ENCODE assay signal across 1 cellular context in genomic region chr16:11402051-11402744, GRCh38.
TF ChIP-seq lines count a peak whose summit lies in the region.

No MANE protein-coding gene starts in this region.

TF ChIP-seq in GM23338, 12 proteins besides CTCF, POLR2A, EP300 and RAD21 (continued from another document):
- TF ChIP-seq, protein P1, sequence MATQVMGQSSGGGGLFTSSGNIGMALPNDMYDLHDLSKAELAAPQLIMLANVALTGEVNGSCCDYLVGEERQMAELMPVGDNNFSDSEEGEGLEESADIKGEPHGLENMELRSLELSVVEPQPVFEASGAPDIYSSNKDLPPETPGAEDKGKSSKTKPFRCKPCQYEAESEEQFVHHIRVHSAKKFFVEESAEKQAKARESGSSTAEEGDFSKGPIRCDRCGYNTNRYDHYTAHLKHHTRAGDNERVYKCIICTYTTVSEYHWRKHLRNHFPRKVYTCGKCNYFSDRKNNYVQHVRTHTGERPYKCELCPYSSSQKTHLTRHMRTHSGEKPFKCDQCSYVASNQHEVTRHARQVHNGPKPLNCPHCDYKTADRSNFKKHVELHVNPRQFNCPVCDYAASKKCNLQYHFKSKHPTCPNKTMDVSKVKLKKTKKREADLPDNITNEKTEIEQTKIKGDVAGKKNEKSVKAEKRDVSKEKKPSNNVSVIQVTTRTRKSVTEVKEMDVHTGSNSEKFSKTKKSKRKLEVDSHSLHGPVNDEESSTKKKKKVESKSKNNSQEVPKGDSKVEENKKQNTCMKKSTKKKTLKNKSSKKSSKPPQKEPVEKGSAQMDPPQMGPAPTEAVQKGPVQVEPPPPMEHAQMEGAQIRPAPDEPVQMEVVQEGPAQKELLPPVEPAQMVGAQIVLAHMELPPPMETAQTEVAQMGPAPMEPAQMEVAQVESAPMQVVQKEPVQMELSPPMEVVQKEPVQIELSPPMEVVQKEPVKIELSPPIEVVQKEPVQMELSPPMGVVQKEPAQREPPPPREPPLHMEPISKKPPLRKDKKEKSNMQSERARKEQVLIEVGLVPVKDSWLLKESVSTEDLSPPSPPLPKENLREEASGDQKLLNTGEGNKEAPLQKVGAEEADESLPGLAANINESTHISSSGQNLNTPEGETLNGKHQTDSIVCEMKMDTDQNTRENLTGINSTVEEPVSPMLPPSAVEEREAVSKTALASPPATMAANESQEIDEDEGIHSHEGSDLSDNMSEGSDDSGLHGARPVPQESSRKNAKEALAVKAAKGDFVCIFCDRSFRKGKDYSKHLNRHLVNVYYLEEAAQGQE (IDR thresholded peaks at IDR 0.05; ENCODE audit: unreplicated experiment) = no peak
- TF ChIP-seq EZH2phosphoT487 (IDR thresholded peaks at IDR 0.05; ENCODE audit: unreplicated experiment) (no peak), CREB1 (CRISPR knock-in tag; IDR thresholded peaks at IDR 0.05; ENCODE audit: low read depth) (no peak), POLR2AphosphoS5 (IDR thresholded peaks at IDR 0.05; ENCODE audit: low read depth) (no peak), JUNB (IDR thresholded peaks at IDR 0.05; ENCODE audit: unreplicated experiment) (no peak), ZNF331 (CRISPR knock-in tag; IDR thresholded peaks at IDR 0.05; ENCODE audit: low read depth) (no peak), STAT1 (IDR thresholded peaks at IDR 0.05; ENCODE audit: unreplicated experiment) (no peak)
- TF ChIP-seq, protein P2, sequence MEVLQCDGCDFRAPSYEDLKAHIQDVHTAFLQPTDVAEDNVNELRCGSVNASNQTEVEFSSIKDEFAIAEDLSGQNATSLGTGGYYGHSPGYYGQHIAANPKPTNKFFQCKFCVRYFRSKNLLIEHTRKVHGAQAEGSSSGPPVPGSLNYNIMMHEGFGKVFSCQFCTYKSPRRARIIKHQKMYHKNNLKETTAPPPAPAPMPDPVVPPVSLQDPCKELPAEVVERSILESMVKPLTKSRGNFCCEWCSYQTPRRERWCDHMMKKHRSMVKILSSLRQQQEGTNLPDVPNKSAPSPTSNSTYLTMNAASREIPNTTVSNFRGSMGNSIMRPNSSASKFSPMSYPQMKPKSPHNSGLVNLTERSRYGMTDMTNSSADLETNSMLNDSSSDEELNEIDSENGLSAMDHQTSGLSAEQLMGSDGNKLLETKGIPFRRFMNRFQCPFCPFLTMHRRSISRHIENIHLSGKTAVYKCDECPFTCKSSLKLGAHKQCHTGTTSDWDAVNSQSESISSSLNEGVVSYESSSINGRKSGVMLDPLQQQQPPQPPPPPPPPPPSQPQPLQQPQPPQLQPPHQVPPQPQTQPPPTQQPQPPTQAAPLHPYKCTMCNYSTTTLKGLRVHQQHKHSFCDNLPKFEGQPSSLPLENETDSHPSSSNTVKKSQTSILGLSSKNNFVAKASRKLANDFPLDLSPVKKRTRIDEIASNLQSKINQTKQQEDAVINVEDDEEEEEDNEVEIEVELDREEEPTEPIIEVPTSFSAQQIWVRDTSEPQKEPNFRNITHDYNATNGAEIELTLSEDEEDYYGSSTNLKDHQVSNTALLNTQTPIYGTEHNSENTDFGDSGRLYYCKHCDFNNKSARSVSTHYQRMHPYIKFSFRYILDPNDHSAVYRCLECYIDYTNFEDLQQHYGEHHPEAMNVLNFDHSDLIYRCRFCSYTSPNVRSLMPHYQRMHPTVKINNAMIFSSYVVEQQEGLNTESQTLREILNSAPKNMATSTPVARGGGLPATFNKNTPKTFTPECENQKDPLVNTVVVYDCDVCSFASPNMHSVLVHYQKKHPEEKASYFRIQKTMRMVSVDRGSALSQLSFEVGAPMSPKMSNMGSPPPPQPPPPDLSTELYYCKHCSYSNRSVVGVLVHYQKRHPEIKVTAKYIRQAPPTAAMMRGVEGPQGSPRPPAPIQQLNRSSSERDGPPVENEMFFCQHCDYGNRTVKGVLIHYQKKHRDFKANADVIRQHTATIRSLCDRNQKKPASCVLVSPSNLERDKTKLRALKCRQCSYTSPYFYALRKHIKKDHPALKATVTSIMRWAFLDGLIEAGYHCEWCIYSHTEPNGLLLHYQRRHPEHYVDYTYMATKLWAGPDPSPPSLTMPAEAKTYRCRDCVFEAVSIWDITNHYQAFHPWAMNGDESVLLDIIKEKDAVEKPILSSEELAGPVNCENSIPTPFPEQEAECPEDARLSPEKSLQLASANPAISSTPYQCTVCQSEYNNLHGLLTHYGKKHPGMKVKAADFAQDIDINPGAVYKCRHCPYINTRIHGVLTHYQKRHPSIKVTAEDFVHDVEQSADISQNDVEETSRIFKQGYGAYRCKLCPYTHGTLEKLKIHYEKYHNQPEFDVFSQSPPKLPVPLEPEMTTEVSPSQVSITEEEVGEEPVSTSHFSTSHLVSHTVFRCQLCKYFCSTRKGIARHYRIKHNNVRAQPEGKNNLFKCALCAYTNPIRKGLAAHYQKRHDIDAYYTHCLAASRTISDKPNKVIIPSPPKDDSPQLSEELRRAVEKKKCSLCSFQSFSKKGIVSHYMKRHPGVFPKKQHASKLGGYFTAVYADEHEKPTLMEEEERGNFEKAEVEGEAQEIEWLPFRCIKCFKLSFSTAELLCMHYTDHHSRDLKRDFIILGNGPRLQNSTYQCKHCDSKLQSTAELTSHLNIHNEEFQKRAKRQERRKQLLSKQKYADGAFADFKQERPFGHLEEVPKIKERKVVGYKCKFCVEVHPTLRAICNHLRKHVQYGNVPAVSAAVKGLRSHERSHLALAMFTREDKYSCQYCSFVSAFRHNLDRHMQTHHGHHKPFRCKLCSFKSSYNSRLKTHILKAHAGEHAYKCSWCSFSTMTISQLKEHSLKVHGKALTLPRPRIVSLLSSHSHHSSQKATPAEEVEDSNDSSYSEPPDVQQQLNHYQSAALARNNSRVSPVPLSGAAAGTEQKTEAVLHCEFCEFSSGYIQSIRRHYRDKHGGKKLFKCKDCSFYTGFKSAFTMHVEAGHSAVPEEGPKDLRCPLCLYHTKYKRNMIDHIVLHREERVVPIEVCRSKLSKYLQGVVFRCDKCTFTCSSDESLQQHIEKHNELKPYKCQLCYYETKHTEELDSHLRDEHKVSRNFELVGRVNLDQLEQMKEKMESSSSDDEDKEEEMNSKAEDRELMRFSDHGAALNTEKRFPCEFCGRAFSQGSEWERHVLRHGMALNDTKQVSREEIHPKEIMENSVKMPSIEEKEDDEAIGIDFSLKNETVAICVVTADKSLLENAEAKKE (CRISPR knock-in tag; IDR thresholded peaks at IDR 0.05) = no peak
